Comparison of ENCODE assay signal across 38 cellular contexts in genomic region chr11:5021996-5022395, GRCh38. TPM values are rescaled to one million over a fixed set of nuclear protein-coding genes. Genes with fewer than 3 reads are reported as not detected.
"Had no signal": no experiment of that assay in that cellular context is flagged by ENCODE, and none has a peak within 500 bp of the region (broad histone marks: within the 10 kb centered on the region; RNA-seq: fewer than 3 reads in every experiment).

No MANE protein-coding gene starts in this region.

- H3K27me3 Mint-ChIP-seq: activated B cell treated with CpG ODN at 0.5 μM for 24 hours; activated CD4-positive, alpha-beta memory T cell treated with anti-CD3 and anti-CD28 coated beads for 36 hours; activated CD4-positive, alpha-beta T cell treated with anti-CD3 and anti-CD28 coated beads, Interleukin-2, amount 10 ng/mL, durations not matched to agents 24 days and 14 days; activated CD8-positive, alpha-beta T cell treated with anti-CD3 and anti-CD28 coated beads for 36 hours; activated naive CD8-positive, alpha-beta T cell treated with anti-CD3 and anti-CD28 coated beads for 36 hours; activated T-helper 17 cell treated with anti-CD3 and anti-CD28 coated beads, Interleukin-2, amount 50 U/mL, for 72 hours; central memory CD8-positive, alpha-beta T cell had no signal

- H3K36me3 Mint-ChIP-seq: activated CD4-positive, alpha-beta memory T cell treated with anti-CD3 and anti-CD28 coated beads for 36 hours had no signal

- H3K36me3 ChIP-seq: adrenal gland, brain microvascular endothelial cell, breast epithelium had no signal

- H3K4me3 ChIP-seq: adrenal gland, body of pancreas, breast epithelium had no signal

- H3K27ac ChIP-seq: adrenal gland, body of pancreas, brain microvascular endothelial cell, breast epithelium, VCaP had no signal

- ATAC-seq: activated CD8-positive, alpha-beta T cell treated with anti-CD3 and anti-CD28 coated beads for 36 hours; activated naive CD4-positive, alpha-beta T cell treated with anti-CD3 and anti-CD28 coated beads, Interleukin-2, amount 50 U/mL, for 72 hours; activated T-cell treated with anti-CD3 and anti-CD28 coated beads, Interleukin-2, amount 50 U/mL, for 4 hours; activated T-cell treated with anti-CD3 and anti-CD28 coated beads, Interleukin-2, amount 50 U/mL, for 72 hours; activated T-helper 17 cell treated with anti-CD3 and anti-CD28 coated beads, Interleukin-2, amount 50 U/mL, for 72 hours; body of pancreas had no signal

- DNase-seq: activated B cell treated with CpG ODN at 0.5 μM for 24 hours; activated CD4-positive, alpha-beta memory T cell treated with anti-CD3 and anti-CD28 coated beads for 36 hours; activated CD4-positive, alpha-beta T cell treated with anti-CD3 and anti-CD28 coated beads for 4 hours; activated CD4-positive, alpha-beta T cell treated with anti-CD3 and anti-CD28 coated beads, Interleukin-2, amount 10 ng/mL, durations not matched to agents 24 days and 14 days; activated CD4-positive, alpha-beta T cell treated with anti-CD3 and anti-CD28 coated beads, Interleukin-2, amount 50 U/mL, for 1 hour; activated CD4-positive, alpha-beta T cell treated with anti-CD3 and anti-CD28 coated beads, Interleukin-2, amount 50 U/mL, for 4 hours; activated CD4-positive, CD25-positive, alpha-beta regulatory T cell treated with anti-CD3 and anti-CD28 coated beads, Interleukin-2, amount 50 U/mL, for 72 hours; activated CD8-positive, alpha-beta memory T cell treated with anti-CD3 and anti-CD28 coated beads, Interleukin-2, amount 50 U/mL, for 4 hours; activated CD8-positive, alpha-beta T cell treated with anti-CD3 and anti-CD28 coated beads for 36 hours; activated effector memory CD4-positive, alpha-beta T cell treated with anti-CD3 and anti-CD28 coated beads, Interleukin-2, amount 50 U/mL, for 16 hours; activated gamma-delta T cell treated with Interleukin-2 at 50 U/mL for 16 hours; activated naive CD4-positive, alpha-beta T cell; activated naive CD4-positive, alpha-beta T cell treated with anti-CD3 and anti-CD28 coated beads for 36 hours; activated naive CD4-positive, alpha-beta T cell treated with anti-CD3 and anti-CD28 coated beads, Interleukin-2, amount 50 U/mL, for 16 hours; activated naive CD8-positive, alpha-beta T cell treated with anti-CD3 and anti-CD28 coated beads for 36 hours; activated T-cell treated with anti-CD3 and anti-CD28 coated beads for 4 hours; activated T-cell treated with anti-CD3 and anti-CD28 coated beads, Interleukin-2, amount 50 U/mL, for 1 hour; activated T-cell treated with anti-CD3 and anti-CD28 coated beads, Interleukin-2, amount 50 U/mL, for 4 hours; activated T-cell treated with anti-CD3 and anti-CD28 coated beads, Interleukin-2, amount 50 U/mL, for 72 hours; adrenal gland; amniotic stem cell; aorta; body of pancreas; brain microvascular endothelial cell; caudate nucleus; T-helper 1 cell; T-helper 2 cell; T-helper 9 cell had no signal

- H3K4me1 Mint-ChIP-seq: activated B cell treated with CpG ODN at 0.5 μM for 24 hours; activated CD4-positive, alpha-beta T cell treated with anti-CD3 and anti-CD28 coated beads, Interleukin-2, amount 10 ng/mL, durations not matched to agents 24 days and 14 days; activated naive CD8-positive, alpha-beta T cell treated with anti-CD3 and anti-CD28 coated beads for 36 hours; activated T-helper 17 cell treated with anti-CD3 and anti-CD28 coated beads, Interleukin-2, amount 50 U/mL, for 72 hours; central memory CD8-positive, alpha-beta T cell had no signal

- H3K27me3 ChIP-seq: adrenal gland, body of pancreas, brain microvascular endothelial cell, breast epithelium had no signal

- H3K4me3 Mint-ChIP-seq: activated B cell treated with CpG ODN at 0.5 μM for 24 hours; activated CD4-positive, alpha-beta memory T cell treated with anti-CD3 and anti-CD28 coated beads for 36 hours; activated CD4-positive, alpha-beta T cell treated with anti-CD3 and anti-CD28 coated beads, Interleukin-2, amount 10 ng/mL, durations not matched to agents 24 days and 14 days; activated CD8-positive, alpha-beta T cell treated with anti-CD3 and anti-CD28 coated beads for 36 hours; activated naive CD4-positive, alpha-beta T cell treated with anti-CD3 and anti-CD28 coated beads for 36 hours; activated naive CD8-positive, alpha-beta T cell treated with anti-CD3 and anti-CD28 coated beads for 36 hours; activated T-cell treated with anti-CD3 and anti-CD28 coated beads, Interleukin-2, amount 50 U/mL, for 4 hours; activated T-cell treated with anti-CD3 and anti-CD28 coated beads, Interleukin-2, amount 50 U/mL, for 72 hours; activated T-helper 1 cell treated with anti-CD3 and anti-CD28 coated beads, Interleukin-12 subunit alpha, Interleukin-12 subunit beta, Interleukin-2, Interleukin-4 antibody, amounts not matched to agents 30 ng/mL and 10 ng/mL and 1 ng/mL, durations not matched to agents 14 hours and 24 hours and 36 hours; activated T-helper 17 cell treated with anti-CD3 and anti-CD28 coated beads, Interleukin-2, amount 50 U/mL, for 72 hours; central memory CD8-positive, alpha-beta T cell; T-helper 1 cell treated with Interleukin-12 subunit alpha and Interleukin-12 subunit beta and Interleukin-4 antibody, amounts not matched to agents 30 μg/mL and 1 μg/mL, for 36 hours; T-helper 2 cell treated with Interferon-gamma antibody and Interleukin-4, amounts not matched to agents 5 μg/mL and 100 μg/mL, for 36 hours had no signal

- H3K9me3 ChIP-seq: body of pancreas had no signal

- H3K4me1 ChIP-seq: adrenal gland, body of pancreas, breast epithelium had no signal

- H3K27ac Mint-ChIP-seq: activated B cell treated with CpG ODN at 0.5 μM for 24 hours; activated CD4-positive, alpha-beta memory T cell treated with anti-CD3 and anti-CD28 coated beads for 36 hours; activated CD4-positive, alpha-beta T cell treated with anti-CD3 and anti-CD28 coated beads, Interleukin-2, amount 10 ng/mL, durations not matched to agents 24 days and 14 days; activated CD8-positive, alpha-beta T cell treated with anti-CD3 and anti-CD28 coated beads for 36 hours; activated naive CD4-positive, alpha-beta T cell treated with anti-CD3 and anti-CD28 coated beads for 36 hours; activated naive CD4-positive, alpha-beta T cell treated with anti-CD3 and anti-CD28 coated beads, Interleukin-2, amount 50 U/mL, for 72 hours; activated naive CD8-positive, alpha-beta T cell treated with anti-CD3 and anti-CD28 coated beads for 36 hours; activated T-cell treated with anti-CD3 and anti-CD28 coated beads, Interleukin-2, amount 50 U/mL, for 72 hours; activated T-helper 1 cell treated with anti-CD3 and anti-CD28 coated beads, Interleukin-12 subunit alpha, Interleukin-12 subunit beta, Interleukin-2, Interleukin-4 antibody, amounts not matched to agents 30 ng/mL and 10 ng/mL and 1 ng/mL, durations not matched to agents 14 hours and 24 hours and 36 hours; activated T-helper 17 cell treated with anti-CD3 and anti-CD28 coated beads, Interleukin-2, amount 50 U/mL, for 72 hours; T-helper 1 cell treated with Interleukin-12 subunit alpha and Interleukin-12 subunit beta and Interleukin-4 antibody, amounts not matched to agents 30 μg/mL and 1 μg/mL, for 36 hours; T-helper 2 cell treated with Interferon-gamma antibody and Interleukin-4, amounts not matched to agents 5 μg/mL and 100 μg/mL, for 36 hours had no signal

RNA-seq across cellular contexts. Expression of gene OR52J3, which starts 24.3 kb away (rescaled TPM):
- total RNA-seq: activated B cell treated with CpG ODN at 0.5 μM for 24 hours; activated CD4-positive, alpha-beta memory T cell treated with anti-CD3 and anti-CD28 coated beads for 36 hours; activated CD4-positive, alpha-beta T cell treated with anti-CD3 and anti-CD28 coated beads, Interleukin-2, amount 10 ng/mL, durations not matched to agents 24 days and 14 days; activated CD8-positive, alpha-beta memory T cell treated with anti-CD3 and anti-CD28 coated beads for 36 hours; activated CD8-positive, alpha-beta T cell treated with anti-CD3 and anti-CD28 coated beads for 36 hours; activated naive CD4-positive, alpha-beta T cell treated with anti-CD3 and anti-CD28 coated beads for 36 hours; activated naive CD4-positive, alpha-beta T cell treated with anti-CD3 and anti-CD28 coated beads, Interleukin-2, amount 50 U/mL, for 72 hours; activated naive CD8-positive, alpha-beta T cell treated with anti-CD3 and anti-CD28 coated beads for 36 hours; activated T-cell treated with anti-CD3 and anti-CD28 coated beads, Interleukin-2, amount 50 U/mL, for 4 hours; activated T-cell treated with anti-CD3 and anti-CD28 coated beads, Interleukin-2, amount 50 U/mL, for 72 hours; activated T-helper 1 cell treated with anti-CD3 and anti-CD28 coated beads, Interleukin-12 subunit alpha, Interleukin-12 subunit beta, Interleukin-2, Interleukin-4 antibody, amounts not matched to agents 30 ng/mL and 10 ng/mL and 1 ng/mL, durations not matched to agents 14 hours and 24 hours and 36 hours; activated T-helper 17 cell treated with anti-CD3 and anti-CD28 coated beads, Interleukin-2, amount 50 U/mL, for 72 hours; adrenal gland; aorta; astrocyte; body of pancreas; breast epithelium had no signal
- polyA plus RNA-seq: adrenal gland, aorta had no signal

RNA-seq across cellular contexts. Expression of gene OR51L1, which starts 27.3 kb away (rescaled TPM):
- total RNA-seq: activated B cell treated with CpG ODN at 0.5 μM for 24 hours; activated CD4-positive, alpha-beta memory T cell treated with anti-CD3 and anti-CD28 coated beads for 36 hours; activated CD4-positive, alpha-beta T cell treated with anti-CD3 and anti-CD28 coated beads, Interleukin-2, amount 10 ng/mL, durations not matched to agents 24 days and 14 days; activated CD8-positive, alpha-beta memory T cell treated with anti-CD3 and anti-CD28 coated beads for 36 hours; activated CD8-positive, alpha-beta T cell treated with anti-CD3 and anti-CD28 coated beads for 36 hours; activated naive CD4-positive, alpha-beta T cell treated with anti-CD3 and anti-CD28 coated beads for 36 hours; activated naive CD4-positive, alpha-beta T cell treated with anti-CD3 and anti-CD28 coated beads, Interleukin-2, amount 50 U/mL, for 72 hours; activated naive CD8-positive, alpha-beta T cell treated with anti-CD3 and anti-CD28 coated beads for 36 hours; activated T-cell treated with anti-CD3 and anti-CD28 coated beads, Interleukin-2, amount 50 U/mL, for 4 hours; activated T-cell treated with anti-CD3 and anti-CD28 coated beads, Interleukin-2, amount 50 U/mL, for 72 hours; activated T-helper 1 cell treated with anti-CD3 and anti-CD28 coated beads, Interleukin-12 subunit alpha, Interleukin-12 subunit beta, Interleukin-2, Interleukin-4 antibody, amounts not matched to agents 30 ng/mL and 10 ng/mL and 1 ng/mL, durations not matched to agents 14 hours and 24 hours and 36 hours; activated T-helper 17 cell treated with anti-CD3 and anti-CD28 coated beads, Interleukin-2, amount 50 U/mL, for 72 hours; adrenal gland; aorta; astrocyte; body of pancreas; breast epithelium had no signal
- polyA plus RNA-seq: adrenal gland, aorta had no signal

RNA-seq across cellular contexts. Expression of gene OR52E2, which starts 37.4 kb away (rescaled TPM):
- total RNA-seq: activated B cell treated with CpG ODN at 0.5 μM for 24 hours; activated CD4-positive, alpha-beta memory T cell treated with anti-CD3 and anti-CD28 coated beads for 36 hours; activated CD4-positive, alpha-beta T cell treated with anti-CD3 and anti-CD28 coated beads, Interleukin-2, amount 10 ng/mL, durations not matched to agents 24 days and 14 days; activated CD8-positive, alpha-beta memory T cell treated with anti-CD3 and anti-CD28 coated beads for 36 hours; activated CD8-positive, alpha-beta T cell treated with anti-CD3 and anti-CD28 coated beads for 36 hours; activated naive CD4-positive, alpha-beta T cell treated with anti-CD3 and anti-CD28 coated beads for 36 hours; activated naive CD4-positive, alpha-beta T cell treated with anti-CD3 and anti-CD28 coated beads, Interleukin-2, amount 50 U/mL, for 72 hours; activated naive CD8-positive, alpha-beta T cell treated with anti-CD3 and anti-CD28 coated beads for 36 hours; activated T-cell treated with anti-CD3 and anti-CD28 coated beads, Interleukin-2, amount 50 U/mL, for 4 hours; activated T-cell treated with anti-CD3 and anti-CD28 coated beads, Interleukin-2, amount 50 U/mL, for 72 hours; activated T-helper 1 cell treated with anti-CD3 and anti-CD28 coated beads, Interleukin-12 subunit alpha, Interleukin-12 subunit beta, Interleukin-2, Interleukin-4 antibody, amounts not matched to agents 30 ng/mL and 10 ng/mL and 1 ng/mL, durations not matched to agents 14 hours and 24 hours and 36 hours; activated T-helper 17 cell treated with anti-CD3 and anti-CD28 coated beads, Interleukin-2, amount 50 U/mL, for 72 hours; adrenal gland; aorta; astrocyte; body of pancreas; breast epithelium had no signal
- polyA plus RNA-seq: adrenal gland, aorta had no signal

RNA-seq across cellular contexts. Expression of gene OR52E1, which starts 47.4 kb away (rescaled TPM):
- total RNA-seq: activated B cell treated with CpG ODN at 0.5 μM for 24 hours; activated CD4-positive, alpha-beta memory T cell treated with anti-CD3 and anti-CD28 coated beads for 36 hours; activated CD4-positive, alpha-beta T cell treated with anti-CD3 and anti-CD28 coated beads, Interleukin-2, amount 10 ng/mL, durations not matched to agents 24 days and 14 days; activated CD8-positive, alpha-beta memory T cell treated with anti-CD3 and anti-CD28 coated beads for 36 hours; activated CD8-positive, alpha-beta T cell treated with anti-CD3 and anti-CD28 coated beads for 36 hours; activated naive CD4-positive, alpha-beta T cell treated with anti-CD3 and anti-CD28 coated beads for 36 hours; activated naive CD4-positive, alpha-beta T cell treated with anti-CD3 and anti-CD28 coated beads, Interleukin-2, amount 50 U/mL, for 72 hours; activated naive CD8-positive, alpha-beta T cell treated with anti-CD3 and anti-CD28 coated beads for 36 hours; activated T-cell treated with anti-CD3 and anti-CD28 coated beads, Interleukin-2, amount 50 U/mL, for 4 hours; activated T-cell treated with anti-CD3 and anti-CD28 coated beads, Interleukin-2, amount 50 U/mL, for 72 hours; activated T-helper 1 cell treated with anti-CD3 and anti-CD28 coated beads, Interleukin-12 subunit alpha, Interleukin-12 subunit beta, Interleukin-2, Interleukin-4 antibody, amounts not matched to agents 30 ng/mL and 10 ng/mL and 1 ng/mL, durations not matched to agents 14 hours and 24 hours and 36 hours; activated T-helper 17 cell treated with anti-CD3 and anti-CD28 coated beads, Interleukin-2, amount 50 U/mL, for 72 hours; adrenal gland; aorta; astrocyte; body of pancreas; breast epithelium had no signal
- polyA plus RNA-seq: adrenal gland, aorta had no signal
